Comparison of ENCODE assay signal across 8 cellular contexts in genomic region chr2:101151141-101151858, GRCh38. TPM values are rescaled to one million over a fixed set of nuclear protein-coding genes. Genes with fewer than 3 reads are reported as not detected.
DNase-seq lines count a peak whose midpoint lies in the region; ATAC-seq and TF ChIP-seq lines count a peak whose summit lies in the region.

Gene TBC1D8, minus strand, starts transcription at chr2:101151382. Its CDS starts 129 bp downstream, at chr2:101151253.

- peak; percentile 95 for DNase-seq in AG08395 (ENCODE audit: low spot score)
- peak; percentile 83 for DNase-seq in NCI-H526 treated with DMSO at 0.1 percent for 48 hours (lab: John Stamatoyannopoulos, UW)
- peak; percentile 5 to 39 for DNase-seq in activated CD8-positive, alpha-beta memory T cell treated with anti-CD3 and anti-CD28 coated beads for 1 hour (ENCODE audit: extremely low read depth in 1 of 2, low read depth in 1 of 2)
- DNase-seq in effector CD4-positive, alpha-beta T cell = peak; percentile 55
- DNase-seq in lower lobe of right lung = peak; percentile 89
- peak; percentile 53 to 59 for DNase-seq in stimulated activated CD4-positive, alpha-beta T cell treated with anti-CD3 and anti-CD28 coated beads, Interleukin-4, amount 100 ng/mL, for 48 hours (ENCODE audit: low read depth in 2 of 2)

- no peaks in the 10 kb centered on the region for H3K36me3 ChIP-seq in lower lobe of right lung

- peak; percentile 78 for ATAC-seq in GM18909 (IDR thresholded peaks at IDR 0.05; ENCODE audit: poor library complexity, unreplicated experiment)
- peak; percentile 67 for ATAC-seq in HG03159 (IDR thresholded peaks at IDR 0.05; ENCODE audit: unreplicated experiment)
- peak; percentile 92 for ATAC-seq in lower lobe of right lung

- TF ChIP-seq CTCF in lower lobe of right lung (IDR thresholded peaks at IDR 0.05) = no peak

- no peaks in the 10 kb centered on the region for H3K27me3 ChIP-seq in lower lobe of right lung (ENCODE audit: low read depth)

- H3K27ac ChIP-seq in lower lobe of right lung = peak within 1 kb of the TSS; percentile 76

- no peaks in the 10 kb centered on the region for H3K9me3 ChIP-seq in lower lobe of right lung

- peak within 1 kb of the TSS; percentile 75 for H3K4me3 ChIP-seq in lower lobe of right lung

- intact Hi-C loops in lower lobe of right lung (cut with DNase I) = no loop called here

- H3K4me1 ChIP-seq in lower lobe of right lung = peaks cover 55% of the 10 kb centered on the region

RNA-seq across cellular contexts. Expression of gene TBC1D8, which starts in this region (rescaled TPM):
- total RNA-seq in lower lobe of right lung = 30.2 TPM

Comparison
In these comparisons a context has a peak if more than half of its experiments do, and no peak if none do; other contexts are left out.
1. Peak in every context shown above with its lines: DNase-seq, ATAC-seq, H3K4me3 ChIP-seq and H3K27ac ChIP-seq.
2. DNase-seq: peak in every context shown above with its lines; median percentile 95 in AG08395; 89 in lower lobe of right lung; 83 in NCI-H526 treated with DMSO at 0.1 percent for 48 hours; 56 in stimulated activated CD4-positive, alpha-beta T cell treated with anti-CD3 and anti-CD28 coated beads, Interleukin-4, amount 100 ng/mL, for 48 hours; 55 in effector CD4-positive, alpha-beta T cell; 22 in activated CD8-positive, alpha-beta memory T cell treated with anti-CD3 and anti-CD28 coated beads for 1 hour.